Comparison of ENCODE assay signal across 2 cellular contexts in genomic region chr18:59917422-59917821, GRCh38.
TF ChIP-seq lines count a peak whose summit lies in the region.

No MANE protein-coding gene starts in this region.

TF ChIP-seq in IMR-90, 13 proteins besides CTCF, POLR2A, EP300 and RAD21:
- TF ChIP-seq BHLHE40 (IDR thresholded peaks at IDR 0.05; ENCODE audit: low read depth, low read length) (no peak), NFE2L2 (IDR thresholded peaks at IDR 0.05; ENCODE audit: low read depth, low read length) (peak; percentile 89), USF2 (IDR thresholded peaks at IDR 0.05; ENCODE audit: low read depth, low read length) (no peak), MAZ (IDR thresholded peaks at IDR 0.05; ENCODE audit: borderline replicate concordance, low read depth, low read length) (no peak), RFX5 (IDR thresholded peaks at IDR 0.05; ENCODE audit: low read depth, low read length) (no peak), CEBPB (IDR thresholded peaks at IDR 0.05; ENCODE audit: low read depth, low read length) (peak; percentile 77), MXI1 (IDR thresholded peaks at IDR 0.05; ENCODE audit: borderline replicate concordance, low read depth, low read length) (no peak), SMC3 (IDR thresholded peaks at IDR 0.05; ENCODE audit: low read depth, low read length) (no peak), ELK1 (IDR thresholded peaks at IDR 0.05; ENCODE audit: borderline replicate concordance, low read depth, low read length) (no peak), MAFK (IDR thresholded peaks at IDR 0.05; ENCODE audit: low read depth, low read length) (peak; percentile 32; the same call in 1 of the 2 replicates), CHD1 (IDR thresholded peaks at IDR 0.05; ENCODE audit: low read depth, low read length) (no peak), RCOR1 (IDR thresholded peaks at IDR 0.05; ENCODE audit: insufficient replicate concordance, low read length) (no peak), FOS (IDR thresholded peaks at IDR 0.05; ENCODE audit: low read depth, low read length) (no peak)
TF ChIP-seq in IMR-90: peak in this region for 3.

TF ChIP-seq in HepG2, 621 proteins besides CTCF, POLR2A, EP300 and RAD21:
- TF ChIP-seq NFE2L2 (IDR thresholded peaks at IDR 0.05; ENCODE audit: low read length): peak; percentile 75
- TF ChIP-seq MAFK (conservative IDR thresholded peaks at IDR 0.05 in 1 of 2, IDR thresholded peaks at IDR 0.05 in 1 of 2; ENCODE audit: low read length in 2 of 2): 0 out of 4 replicates have a peak, but pooled peaks of 1 of the 2 experiments have one; percentile 29
- peak; percentile 58; the same call in 1 of the 2 replicates for TF ChIP-seq NFE2 (CRISPR knock-in tag; IDR thresholded peaks at IDR 0.05)
- no peak for TF ChIP-seq MYPOP (CRISPR knock-in tag; IDR thresholded peaks at IDR 0.05)
- peak; percentile 42 for TF ChIP-seq FOSL2 (CRISPR knock-in tag; IDR thresholded peaks at IDR 0.05)
TF ChIP-seq in HepG2: peak in this region for 4.
